24 cellular contexts compared by ENCODE assay signal in genomic region chr14:105257464-105257863, GRCh38. TPM values are rescaled to one million over a fixed set of nuclear protein-coding genes. Genes with fewer than 3 reads are reported as not detected.
DNase-seq lines count a peak whose midpoint lies in the region; ATAC-seq, FAIRE-seq and TF ChIP-seq lines count a peak whose summit lies in the region.
"Had no signal": no experiment of that assay in that cellular context is flagged by ENCODE, and none has a peak within 500 bp of the region (broad histone marks: within the 10 kb centered on the region; RNA-seq: fewer than 3 reads in every experiment).

No MANE protein-coding gene starts in this region.

- H3K27ac Mint-ChIP-seq in chondrocyte (ENCODE audit: unreplicated experiment), result no peak overlapping the region
- H3K27ac Mint-ChIP-seq: activated naive CD8-positive, alpha-beta T cell treated with anti-CD3 and anti-CD28 coated beads, Interleukin-2, amount 50 U/mL, for 24 hours; B cell had no signal

- H4K8ac ChIP-seq in IMR-90 (ENCODE audit: low read depth in 2 of 2, low read length in 2 of 2), result no peak overlapping the region

- H3K4me2 ChIP-seq in IMR-90 (ENCODE audit: low read depth, low read length), result no peak overlapping the region
- H3K4me2 ChIP-seq: hepatocyte had no signal

- no peak overlapping the region for H2AK9ac ChIP-seq in IMR-90 (replicated peaks; ENCODE audit: low read depth, low read length, poor library complexity)

- TF ChIP-seq POLR2A in IMR-90 (IDR thresholded peaks at IDR 0.05; ENCODE audit: low read depth, low read length), result no peak

- no peak overlapping the region for H2BK120ac ChIP-seq in IMR-90 (ENCODE audit: low read depth, low read length)

- H3K27me3 Mint-ChIP-seq in chondrocyte (ENCODE audit: low read depth), result no peaks in the 10 kb centered on the region
- H3K27me3 Mint-ChIP-seq: activated naive CD8-positive, alpha-beta T cell treated with anti-CD3 and anti-CD28 coated beads, Interleukin-2, amount 50 U/mL, for 24 hours; B cell had no signal

- H3K23ac ChIP-seq in IMR-90 (ENCODE audit: low read depth, low read length), result no peak overlapping the region

- peak; percentile 17 for DNase-seq in activated effector memory CD4-positive, alpha-beta T cell treated with Interleukin-2 at 50 U/mL for 16 hours
- DNase-seq in activated effector memory CD4-positive, alpha-beta T cell treated with anti-CD3 and anti-CD28 coated beads, Interleukin-2, amount 50 U/mL, for 16 hours, result no peak
- DNase-seq in IMR-90 (no peak), chondrocyte (ENCODE audit: low spot score) (peak; percentile 91), small intestine (peak; percentile 93), pons (ENCODE audit: low spot score) (no peak), NCI-H1436 (lab: John Stamatoyannopoulos, UW) (no peak)
- DNase-seq: activated CD4-positive, CD25-positive, alpha-beta regulatory T cell treated with anti-CD3 and anti-CD28 coated beads, Interleukin-2, amount 50 U/mL, for 72 hours; activated naive CD8-positive, alpha-beta T cell treated with anti-CD3 and anti-CD28 coated beads, Interleukin-2, amount 50 U/mL, for 24 hours; caudate nucleus; DND-41; mesenchymal stem cell; NCI-H1092 treated with DMSO at 0.1 percent for 48 hours; NCI-H1930; nucleus accumbens; stomach; SW 1271; thyroid gland had no signal

- H3K4me3 ChIP-seq in IMR-90 (ENCODE audit: insufficient read depth, low read depth, low read length) (no peak overlapping the region), small intestine (ENCODE audit: low read depth in 1 of 2, low read length in 2 of 2) (no peak overlapping the region)
- H3K4me3 ChIP-seq: gastroesophageal sphincter, HAP-1, hepatocyte, stomach, thyroid gland had no signal

- peaks cover 9% of the 10 kb centered on the region for H3K4me1 Mint-ChIP-seq in chondrocyte (ENCODE audit: low read depth)

- H3K4me1 ChIP-seq in IMR-90 (ENCODE audit: control insufficient read depth, insufficient read depth, low read length) (peaks cover 8% of the 10 kb centered on the region), small intestine (ENCODE audit: control insufficient read depth in 2 of 2, insufficient read depth in 1 of 2, low read depth in 1 of 2, low read length in 1 of 2) (peaks cover 0 to 3% of the 10 kb centered on the region in 2 donors)
- H3K4me1 ChIP-seq: gastroesophageal sphincter, HAP-1 had no signal

- TF ChIP-seq CTCF in IMR-90 (conservative IDR thresholded peaks at IDR 0.05; ENCODE audit: low read depth, low read length) (no peak), chondrocyte (IDR thresholded peaks at IDR 0.05) (no peak)

- CTCF ChIA-PET in IMR-90 (lab: Yijun Ruan, JAX), result no interaction called here

- H3K27me3 ChIP-seq in IMR-90 (ENCODE audit: control insufficient read depth, insufficient read depth, low read length), result no peaks in the 10 kb centered on the region
- no peaks in the 10 kb centered on the region for H3K27me3 ChIP-seq in small intestine (ENCODE audit: control insufficient read depth in 2 of 2, insufficient read depth in 2 of 2, low read length in 2 of 2)
- H3K27me3 ChIP-seq: gastroesophageal sphincter, hepatocyte, stomach, thyroid gland had no signal

- no peak overlapping the region for H2AK5ac ChIP-seq in IMR-90 (ENCODE audit: low read depth, low read length)

- H4K5ac ChIP-seq in IMR-90 (ENCODE audit: low read depth, low read length), result no peak overlapping the region

- no peak overlapping the region for H2BK15ac ChIP-seq in IMR-90 (ENCODE audit: low read depth, low read length)

- intact Hi-C loops in IMR-90 (cut with micrococcal nuclease), result no loop called here

- POLR2A ChIA-PET in IMR-90 (lab: Charles Lee; ENCODE audit: unreplicated experiment), result no interaction called here

- no peak overlapping the region for H2BK5ac ChIP-seq in IMR-90 (ENCODE audit: low read depth, low read length, poor library complexity, severe bottlenecking)

- no peak overlapping the region for H4K91ac ChIP-seq in IMR-90 (ENCODE audit: insufficient read depth, low read depth, low read length)

- ATAC-seq in IMR-90 (ENCODE audit: low read depth), result no peak
- ATAC-seq in GM18907 (IDR thresholded peaks at IDR 0.05; ENCODE audit: unreplicated experiment), result no peak
- ATAC-seq: activated naive CD8-positive, alpha-beta T cell treated with anti-CD3 and anti-CD28 coated beads, Interleukin-2, amount 50 U/mL, for 24 hours; gastroesophageal sphincter had no signal

- H3K9me3 ChIP-seq in IMR-90 (ENCODE audit: control insufficient read depth, insufficient read depth, low read length) (no peaks in the 10 kb centered on the region), small intestine (ENCODE audit: control insufficient read depth, low read depth) (no peaks in the 10 kb centered on the region)
- H3K9me3 ChIP-seq: gastroesophageal sphincter, HAP-1, stomach, thyroid gland had no signal

- peak overlapping the region; percentile 21 for H2AFZ ChIP-seq in IMR-90 (replicated peaks; ENCODE audit: low read length, poor library complexity)
- H2AFZ ChIP-seq: hepatocyte had no signal

- no peak for FAIRE-seq in small intestine (lab: Jason Lieb, UNC)
- FAIRE-seq: TTC549 had no signal

- no peak overlapping the region for H2BK20ac ChIP-seq in IMR-90 (ENCODE audit: low read depth, low read length)

- in situ Hi-C loops in IMR-90 (cut with MboI; ENCODE audit: low sequenced_read_pairs), result no loop called here

- H3K4me3 Mint-ChIP-seq in chondrocyte (ENCODE audit: unreplicated experiment), result no peak overlapping the region
- H3K4me3 Mint-ChIP-seq: activated naive CD8-positive, alpha-beta T cell treated with anti-CD3 and anti-CD28 coated beads, Interleukin-2, amount 50 U/mL, for 24 hours; B cell had no signal

- no peak overlapping the region for H3K18ac ChIP-seq in IMR-90 (ENCODE audit: low read depth, low read length)

- no peak overlapping the region for H3K4ac ChIP-seq in IMR-90 (ENCODE audit: low read depth, low read length)

- BruUV-seq in IMR-90 (replicated peaks; lab: Mats Ljungman, UMichigan), result no TSS peak

- WGBS in IMR-90 (ENCODE audit: extremely low coverage in 2 of 2, insufficient read length in 1 of 2), 2 experiments, result 96% methylated on average over 12 of the region's 15 CpGs; no CpG with 5 or more reads in 1 of the 2 experiments
- 14 to 60% (median 36%) methylated on average over 15 of the region's 15 CpGs for WGBS in small intestine, 3 donors

- H3K27ac ChIP-seq in IMR-90 (ENCODE audit: insufficient read depth, low read length), result no peak overlapping the region
- peak overlapping the region; percentile 35 to 85 for H3K27ac ChIP-seq in small intestine (ENCODE audit: low read depth in 1 of 2, low read length in 1 of 2)
- H3K27ac ChIP-seq: gastroesophageal sphincter, hepatocyte, stomach, thyroid gland had no signal

- peaks cover 9% of the 10 kb centered on the region for H4K20me1 ChIP-seq in IMR-90 (ENCODE audit: insufficient read depth, low read length)

- dilution Hi-C loops in IMR-90 (cut with HindIII; ENCODE audit: low sequenced_read_pairs, unreplicated experiment), result no loop called here

- H3K79me1 ChIP-seq in IMR-90 (ENCODE audit: low read depth in 1 of 2, low read length in 2 of 2), result peaks cover 8 to 19% of the 10 kb centered on the region in 2 experiments; a peak in 2 of 4 replicates

- peaks cover 2% of the 10 kb centered on the region for H3K36me3 Mint-ChIP-seq in chondrocyte (ENCODE audit: low read depth)

- TF ChIP-seq RAD21 in IMR-90 (IDR thresholded peaks at IDR 0.05; ENCODE audit: low read length), result no peak

- H3K9me1 ChIP-seq in IMR-90 (ENCODE audit: insufficient read depth, low read length), result 0 out of 2 replicates have a peak, but pooled peaks cover 9% of the 10 kb centered on the region

- no peak overlapping the region for H3K56ac ChIP-seq in IMR-90 (ENCODE audit: extremely low read depth, insufficient read depth, low read length)

- no peaks in the 10 kb centered on the region for H3K9me3 Mint-ChIP-seq in chondrocyte (ENCODE audit: low read depth)
- H3K9me3 Mint-ChIP-seq: activated naive CD8-positive, alpha-beta T cell treated with anti-CD3 and anti-CD28 coated beads, Interleukin-2, amount 50 U/mL, for 24 hours had no signal

- H3K36me3 ChIP-seq in IMR-90 (ENCODE audit: control insufficient read depth, insufficient read depth, low read length) (peaks cover 20% of the 10 kb centered on the region), small intestine (ENCODE audit: control insufficient read depth in 2 of 2, insufficient read depth in 2 of 2, low read length in 2 of 2) (no peaks in the 10 kb centered on the region)
- H3K36me3 ChIP-seq: thyroid gland had no signal

- no peak overlapping the region for H3K14ac ChIP-seq in IMR-90 (replicated peaks; ENCODE audit: low read depth, low read length)

- no peak overlapping the region for H3K9ac ChIP-seq in IMR-90 (ENCODE audit: low read depth, low read length)

TF ChIP-seq in IMR-90, 13 proteins besides CTCF, POLR2A, EP300 and RAD21 (continues in another document):
- no peak for TF ChIP-seq RCOR1 (IDR thresholded peaks at IDR 0.05; ENCODE audit: insufficient replicate concordance, low read length)
- no peak for TF ChIP-seq NFE2L2 (IDR thresholded peaks at IDR 0.05; ENCODE audit: low read depth, low read length)
- TF ChIP-seq MAFK (IDR thresholded peaks at IDR 0.05; ENCODE audit: low read depth, low read length), result no peak
- no peak for TF ChIP-seq CEBPB (IDR thresholded peaks at IDR 0.05; ENCODE audit: low read depth, low read length)
- TF ChIP-seq CHD1 (IDR thresholded peaks at IDR 0.05; ENCODE audit: low read depth, low read length), result no peak
- no peak for TF ChIP-seq SMC3 (IDR thresholded peaks at IDR 0.05; ENCODE audit: low read depth, low read length)

RNA-seq across cellular contexts. Expression of gene BTBD6, which starts 9.1 kb away (rescaled TPM):
- 31.4 and 43.9 TPM in 2 replicates for total RNA-seq in IMR-90 (2012; rRNA removed)
- 33.9 and 37.4 TPM in 2 replicates for polyA plus RNA-seq in IMR-90 (2012; rRNA removed)
- polyA plus RNA-seq in IMR-90 (2012; cell fraction: cytosol; rRNA removed), result 41.8 and 43.5 TPM in 2 replicates
- 99.5 and 153 TPM in 2 replicates for polyA plus RNA-seq in IMR-90 (2012; cell fraction: nucleus; rRNA removed; ENCODE audit: low replicate concordance)
- total RNA-seq in chondrocyte, result 52.7 to 54.3 TPM (median 53.1 TPM) in 3 replicates
- 10 to 100 TPM; 40.6 to 84.1 (median 58.9) TPM for polyA plus RNA-seq in small intestine

RNA-seq across cellular contexts. Expression of gene BRF1, which starts 43.3 kb away (rescaled TPM):
- total RNA-seq in IMR-90 (2012; rRNA removed) (12.4 and 13.3 TPM in 2 replicates), chondrocyte (26.1 to 31.0 TPM (median 26.2 TPM) in 3 replicates)
- polyA plus RNA-seq in IMR-90 (2012; rRNA removed) (16.4 and 16.7 TPM in 2 replicates), small intestine (10 to 100 TPM; 18.4 to 28.0 (median 20.3) TPM)
- polyA plus RNA-seq in IMR-90 (2012; cell fraction: cytosol; rRNA removed), result 13.5 and 19.0 TPM in 2 replicates
- polyA plus RNA-seq in IMR-90 (2012; cell fraction: nucleus; rRNA removed; ENCODE audit: low replicate concordance), result 44.2 and 86.6 TPM in 2 replicates

RNA-seq across cellular contexts. Expression of gene PACS2, which starts 57.1 kb away (rescaled TPM):
- total RNA-seq in IMR-90 (2012; rRNA removed), result 15.3 and 15.6 TPM in 2 replicates
- 32.2 and 35.1 TPM in 2 replicates for polyA plus RNA-seq in IMR-90 (2012; rRNA removed)
- polyA plus RNA-seq in IMR-90 (2012; cell fraction: cytosol; rRNA removed), result 21.8 and 38.1 TPM in 2 replicates
- polyA plus RNA-seq in IMR-90 (2012; cell fraction: nucleus; rRNA removed; ENCODE audit: low replicate concordance), result 145 and 229 TPM in 2 replicates
- 82.6 to 89.5 TPM (median 87.1 TPM) in 3 replicates for total RNA-seq in chondrocyte
- polyA plus RNA-seq in small intestine, result 10 to 100 TPM; 35.4 to 45.6 (median 44.1) TPM

Comparison
In these comparisons a context has a peak if more than half of its experiments do, and no peak if none do; other contexts are left out.
1. DNase-seq: peak in activated effector memory CD4-positive, alpha-beta T cell treated with Interleukin-2 at 50 U/mL for 16 hours (single experiment), chondrocyte (single experiment) and small intestine (single experiment); none in activated effector memory CD4-positive, alpha-beta T cell treated with anti-CD3 and anti-CD28 coated beads, Interleukin-2, amount 50 U/mL, for 16 hours (single experiment), IMR-90 (single experiment), pons (single experiment) and NCI-H1436 (single experiment).